Comparison of ENCODE assay signal across 1 cellular context in the genomic region with DNA sequence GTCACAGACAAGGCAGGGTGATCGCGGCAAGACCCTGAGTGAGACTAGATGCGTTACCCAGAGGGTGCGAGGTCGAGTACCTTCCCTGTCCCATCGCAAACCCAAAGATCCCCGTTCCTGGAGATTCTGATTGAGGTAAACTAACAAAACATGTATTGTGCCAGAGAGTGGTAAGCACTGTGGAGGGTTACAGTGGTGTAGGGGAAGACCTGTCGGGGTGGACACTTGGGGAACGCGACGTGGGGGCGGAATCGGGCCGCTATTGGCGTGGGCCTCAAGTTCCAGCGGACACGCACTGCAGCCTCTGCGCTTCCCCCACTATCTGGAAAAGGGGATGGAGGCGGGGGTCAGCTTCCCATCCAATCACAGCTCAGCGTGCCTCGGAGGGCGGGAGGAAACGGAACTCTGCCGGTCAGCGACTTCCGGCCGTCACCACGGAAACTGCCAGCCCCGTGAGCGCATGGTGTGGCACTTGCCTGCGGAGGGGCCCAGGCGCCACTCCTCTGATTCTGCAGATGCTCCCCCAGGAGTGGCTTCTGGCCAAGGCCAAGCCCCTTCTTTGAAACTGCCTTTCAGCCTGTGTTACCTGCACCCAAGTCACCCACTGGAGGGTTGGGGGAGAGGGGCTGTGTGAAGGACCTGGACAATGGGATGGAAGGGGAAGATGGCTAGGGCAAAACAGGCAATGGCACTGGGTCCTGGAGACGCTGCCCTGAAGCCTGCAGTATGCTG.
TF ChIP-seq lines count a peak whose summit lies in the region.

No MANE protein-coding gene starts in this region.

TF ChIP-seq in HepG2, 621 proteins besides CTCF, POLR2A, EP300 and RAD21 (continued from another document and continues in another):
- TF ChIP-seq, protein P1, sequence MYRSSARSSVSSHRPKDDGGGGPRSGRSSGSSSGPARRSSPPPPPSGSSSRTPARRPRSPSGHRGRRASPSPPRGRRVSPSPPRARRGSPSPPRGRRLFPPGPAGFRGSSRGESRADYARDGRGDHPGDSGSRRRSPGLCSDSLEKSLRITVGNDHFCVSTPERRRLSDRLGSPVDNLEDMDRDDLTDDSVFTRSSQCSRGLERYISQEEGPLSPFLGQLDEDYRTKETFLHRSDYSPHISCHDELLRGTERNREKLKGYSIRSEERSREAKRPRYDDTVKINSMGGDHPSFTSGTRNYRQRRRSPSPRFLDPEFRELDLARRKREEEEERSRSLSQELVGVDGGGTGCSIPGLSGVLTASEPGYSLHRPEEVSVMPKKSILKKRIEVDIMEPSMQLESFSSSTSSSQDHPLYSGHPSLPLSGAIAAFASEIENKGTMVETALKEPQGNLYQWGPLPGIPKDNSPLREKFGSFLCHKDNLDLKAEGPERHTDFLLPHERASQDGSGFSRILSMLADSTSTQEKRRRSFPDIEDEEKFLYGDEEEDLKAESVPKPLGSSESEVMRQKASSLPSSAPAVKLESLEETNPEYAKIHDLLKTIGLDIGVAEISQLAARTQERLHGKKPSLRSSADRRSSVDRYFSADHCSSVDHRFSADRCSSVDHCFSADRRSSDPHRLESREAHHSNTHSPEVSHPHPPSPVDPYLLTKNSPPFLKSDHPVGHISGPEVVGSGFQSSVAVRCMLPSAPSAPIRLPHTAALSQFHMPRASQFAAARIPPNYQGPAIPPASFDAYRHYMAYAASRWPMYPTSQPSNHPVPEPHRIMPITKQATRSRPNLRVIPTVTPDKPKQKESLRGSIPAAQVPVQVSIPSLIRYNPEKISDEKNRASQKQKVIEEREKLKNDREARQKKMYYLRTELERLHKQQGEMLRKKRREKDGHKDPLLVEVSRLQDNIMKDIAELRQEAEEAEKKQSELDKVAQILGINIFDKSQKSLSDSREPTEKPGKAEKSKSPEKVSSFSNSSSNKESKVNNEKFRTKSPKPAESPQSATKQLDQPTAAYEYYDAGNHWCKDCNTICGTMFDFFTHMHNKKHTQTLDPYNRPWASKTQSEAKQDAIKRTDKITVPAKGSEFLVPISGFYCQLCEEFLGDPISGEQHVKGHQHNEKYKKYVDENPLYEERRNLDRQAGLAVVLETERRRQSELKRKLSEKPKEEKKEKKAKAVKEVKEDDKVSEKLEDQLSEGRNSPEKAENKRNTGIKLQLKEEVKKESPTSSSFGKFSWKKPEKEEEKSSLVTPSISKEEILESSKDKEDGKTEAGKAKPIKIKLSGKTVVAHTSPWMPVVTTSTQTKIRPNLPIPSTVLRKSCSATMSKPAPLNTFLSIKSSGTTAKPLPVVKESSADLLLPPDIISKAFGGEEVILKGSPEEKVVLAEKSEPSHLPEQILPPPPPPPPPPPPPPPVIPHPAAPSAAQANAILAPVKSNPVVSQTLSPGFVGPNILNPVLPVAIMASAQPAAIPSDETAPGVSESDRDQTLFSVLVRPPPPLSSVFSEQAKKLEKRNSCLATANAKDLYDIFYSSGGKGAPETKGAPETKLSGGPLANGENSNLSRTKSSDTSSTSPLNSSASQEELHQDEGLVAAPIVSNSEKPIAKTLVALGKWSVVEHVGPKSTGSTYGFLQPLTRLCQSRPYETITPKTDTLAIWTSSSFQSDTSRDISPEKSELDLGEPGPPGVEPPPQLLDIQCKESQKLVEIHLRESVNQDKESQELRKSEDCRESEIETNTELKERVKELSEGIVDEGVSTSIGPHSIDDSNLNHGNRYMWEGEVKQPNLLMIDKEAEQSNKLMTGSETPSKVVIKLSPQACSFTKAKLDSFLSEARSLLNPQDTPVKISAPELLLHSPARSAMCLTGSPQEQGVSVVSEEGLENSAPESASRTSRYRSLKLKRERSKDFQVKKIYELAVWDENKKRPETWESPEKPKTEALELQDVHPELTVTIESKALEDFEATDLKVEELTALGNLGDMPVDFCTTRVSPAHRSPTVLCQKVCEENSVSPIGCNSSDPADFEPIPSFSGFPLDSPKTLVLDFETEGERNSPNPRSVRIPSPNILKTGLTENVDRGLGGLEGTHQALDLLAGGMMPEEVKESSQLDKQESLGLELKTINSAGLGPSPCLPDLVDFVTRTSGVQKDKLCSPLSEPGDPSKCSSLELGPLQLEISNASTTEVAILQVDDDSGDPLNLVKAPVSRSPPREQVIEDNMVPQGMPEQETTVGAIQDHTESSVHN (CRISPR knock-in tag; IDR thresholded peaks at IDR 0.05) = peak; percentile 83; the same call in 1 of the 2 replicates
- TF ChIP-seq MAFF (IDR thresholded peaks at IDR 0.05; ENCODE audit: low read depth, low read length) (no peak), SP1 (IDR thresholded peaks at IDR 0.05) (no peak), SP1 (CRISPR knock-in tag; IDR thresholded peaks at IDR 0.05) (peak; percentile 62), JARID2 (CRISPR knock-in tag; IDR thresholded peaks at IDR 0.05; ENCODE audit: insufficient replicate concordance) (no peak), ZNF577 (CRISPR knock-in tag; IDR thresholded peaks at IDR 0.05; ENCODE audit: borderline replicate concordance, low read depth) (peak; percentile 82; the same call in 1 of the 2 replicates), ELF1 (CRISPR knock-in tag; IDR thresholded peaks at IDR 0.05) (peak; percentile 78), SMYD3 (CRISPR knock-in tag; IDR thresholded peaks at IDR 0.05) (no peak), ZNF605 (CRISPR knock-in tag; IDR thresholded peaks at IDR 0.05) (peak; percentile 75; the same call in 1 of the 2 replicates), ZNF7 (CRISPR knock-in tag; IDR thresholded peaks at IDR 0.05) (no peak), ZNF232 (CRISPR knock-in tag; IDR thresholded peaks at IDR 0.05; ENCODE audit: borderline replicate concordance) (no peak), RELA (CRISPR knock-in tag; IDR thresholded peaks at IDR 0.05) (no peak), NFKBIZ (CRISPR knock-in tag; IDR thresholded peaks at IDR 0.05) (no peak), ZNF230 (CRISPR knock-in tag; IDR thresholded peaks at IDR 0.05) (peak; percentile 79; the same call in 1 of the 2 replicates), MBNL3 (CRISPR knock-in tag; conservative IDR thresholded peaks at IDR 0.05) (no peak), MEIS1 (CRISPR knock-in tag; IDR thresholded peaks at IDR 0.05; ENCODE audit: borderline replicate concordance) (0 out of 2 replicates have a peak, but pooled peaks have one; percentile 65), SP2 (CRISPR knock-in tag; IDR thresholded peaks at IDR 0.05) (peak; percentile 86), ZNF644 (CRISPR knock-in tag; IDR thresholded peaks at IDR 0.05; ENCODE audit: low read depth) (no peak), ZNF530 (CRISPR knock-in tag; IDR thresholded peaks at IDR 0.05; ENCODE audit: low read depth) (no peak), ZNF772 (CRISPR knock-in tag; IDR thresholded peaks at IDR 0.05) (peak; percentile 81), PRMT3 (CRISPR knock-in tag; IDR thresholded peaks at IDR 0.05; ENCODE audit: borderline replicate concordance, low read depth) (no peak)
- TF ChIP-seq, protein P2, sequence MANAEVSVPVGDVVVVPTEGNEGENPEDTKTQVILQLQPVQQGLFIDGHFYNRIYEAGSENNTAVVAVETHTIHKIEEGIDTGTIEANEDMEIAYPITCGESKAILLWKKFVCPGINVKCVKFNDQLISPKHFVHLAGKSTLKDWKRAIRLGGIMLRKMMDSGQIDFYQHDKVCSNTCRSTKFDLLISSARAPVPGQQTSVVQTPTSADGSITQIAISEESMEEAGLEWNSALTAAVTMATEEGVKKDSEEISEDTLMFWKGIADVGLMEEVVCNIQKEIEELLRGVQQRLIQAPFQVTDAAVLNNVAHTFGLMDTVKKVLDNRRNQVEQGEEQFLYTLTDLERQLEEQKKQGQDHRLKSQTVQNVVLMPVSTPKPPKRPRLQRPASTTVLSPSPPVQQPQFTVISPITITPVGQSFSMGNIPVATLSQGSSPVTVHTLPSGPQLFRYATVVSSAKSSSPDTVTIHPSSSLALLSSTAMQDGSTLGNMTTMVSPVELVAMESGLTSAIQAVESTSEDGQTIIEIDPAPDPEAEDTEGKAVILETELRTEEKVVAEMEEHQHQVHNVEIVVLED (CRISPR knock-in tag; IDR thresholded peaks at IDR 0.05; ENCODE audit: borderline replicate concordance) = peak; percentile 80
- TF ChIP-seq, protein P3, sequence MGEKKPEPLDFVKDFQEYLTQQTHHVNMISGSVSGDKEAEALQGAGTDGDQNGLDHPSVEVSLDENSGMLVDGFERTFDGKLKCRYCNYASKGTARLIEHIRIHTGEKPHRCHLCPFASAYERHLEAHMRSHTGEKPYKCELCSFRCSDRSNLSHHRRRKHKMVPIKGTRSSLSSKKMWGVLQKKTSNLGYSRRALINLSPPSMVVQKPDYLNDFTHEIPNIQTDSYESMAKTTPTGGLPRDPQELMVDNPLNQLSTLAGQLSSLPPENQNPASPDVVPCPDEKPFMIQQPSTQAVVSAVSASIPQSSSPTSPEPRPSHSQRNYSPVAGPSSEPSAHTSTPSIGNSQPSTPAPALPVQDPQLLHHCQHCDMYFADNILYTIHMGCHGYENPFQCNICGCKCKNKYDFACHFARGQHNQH (CRISPR knock-in tag; IDR thresholded peaks at IDR 0.05) = peak; percentile 42; the same call in 1 of the 2 replicates
- TF ChIP-seq, protein P4, sequence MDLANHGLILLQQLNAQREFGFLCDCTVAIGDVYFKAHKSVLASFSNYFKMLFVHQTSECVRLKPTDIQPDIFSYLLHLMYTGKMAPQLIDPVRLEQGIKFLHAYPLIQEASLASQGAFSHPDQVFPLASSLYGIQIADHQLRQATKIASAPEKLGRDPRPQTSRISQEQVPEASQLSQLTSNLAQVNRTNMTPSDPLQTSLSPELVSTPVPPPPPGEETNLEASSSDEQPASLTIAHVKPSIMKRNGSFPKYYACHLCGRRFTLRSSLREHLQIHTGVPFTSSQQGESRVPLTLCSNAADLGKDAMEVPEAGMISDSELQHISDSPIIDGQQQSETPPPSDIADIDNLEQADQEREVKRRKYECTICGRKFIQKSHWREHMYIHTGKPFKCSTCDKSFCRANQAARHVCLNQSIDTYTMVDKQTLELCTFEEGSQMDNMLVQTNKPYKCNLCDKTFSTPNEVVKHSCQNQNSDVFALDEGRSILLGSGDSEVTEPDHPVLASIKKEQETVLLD (CRISPR knock-in tag; IDR thresholded peaks at IDR 0.05; ENCODE audit: low read depth) = no peak
- TF ChIP-seq, protein P5, sequence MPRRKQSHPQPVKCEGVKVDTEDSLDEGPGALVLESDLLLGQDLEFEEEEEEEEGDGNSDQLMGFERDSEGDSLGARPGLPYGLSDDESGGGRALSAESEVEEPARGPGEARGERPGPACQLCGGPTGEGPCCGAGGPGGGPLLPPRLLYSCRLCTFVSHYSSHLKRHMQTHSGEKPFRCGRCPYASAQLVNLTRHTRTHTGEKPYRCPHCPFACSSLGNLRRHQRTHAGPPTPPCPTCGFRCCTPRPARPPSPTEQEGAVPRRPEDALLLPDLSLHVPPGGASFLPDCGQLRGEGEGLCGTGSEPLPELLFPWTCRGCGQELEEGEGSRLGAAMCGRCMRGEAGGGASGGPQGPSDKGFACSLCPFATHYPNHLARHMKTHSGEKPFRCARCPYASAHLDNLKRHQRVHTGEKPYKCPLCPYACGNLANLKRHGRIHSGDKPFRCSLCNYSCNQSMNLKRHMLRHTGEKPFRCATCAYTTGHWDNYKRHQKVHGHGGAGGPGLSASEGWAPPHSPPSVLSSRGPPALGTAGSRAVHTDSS (CRISPR knock-in tag; conservative IDR thresholded peaks at IDR 0.05) = no peak
- TF ChIP-seq, protein P6, sequence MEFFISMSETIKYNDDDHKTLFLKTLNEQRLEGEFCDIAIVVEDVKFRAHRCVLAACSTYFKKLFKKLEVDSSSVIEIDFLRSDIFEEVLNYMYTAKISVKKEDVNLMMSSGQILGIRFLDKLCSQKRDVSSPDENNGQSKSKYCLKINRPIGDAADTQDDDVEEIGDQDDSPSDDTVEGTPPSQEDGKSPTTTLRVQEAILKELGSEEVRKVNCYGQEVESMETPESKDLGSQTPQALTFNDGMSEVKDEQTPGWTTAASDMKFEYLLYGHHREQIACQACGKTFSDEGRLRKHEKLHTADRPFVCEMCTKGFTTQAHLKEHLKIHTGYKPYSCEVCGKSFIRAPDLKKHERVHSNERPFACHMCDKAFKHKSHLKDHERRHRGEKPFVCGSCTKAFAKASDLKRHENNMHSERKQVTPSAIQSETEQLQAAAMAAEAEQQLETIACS (CRISPR knock-in tag; IDR thresholded peaks at IDR 0.05) = no peak
- TF ChIP-seq, protein P7, sequence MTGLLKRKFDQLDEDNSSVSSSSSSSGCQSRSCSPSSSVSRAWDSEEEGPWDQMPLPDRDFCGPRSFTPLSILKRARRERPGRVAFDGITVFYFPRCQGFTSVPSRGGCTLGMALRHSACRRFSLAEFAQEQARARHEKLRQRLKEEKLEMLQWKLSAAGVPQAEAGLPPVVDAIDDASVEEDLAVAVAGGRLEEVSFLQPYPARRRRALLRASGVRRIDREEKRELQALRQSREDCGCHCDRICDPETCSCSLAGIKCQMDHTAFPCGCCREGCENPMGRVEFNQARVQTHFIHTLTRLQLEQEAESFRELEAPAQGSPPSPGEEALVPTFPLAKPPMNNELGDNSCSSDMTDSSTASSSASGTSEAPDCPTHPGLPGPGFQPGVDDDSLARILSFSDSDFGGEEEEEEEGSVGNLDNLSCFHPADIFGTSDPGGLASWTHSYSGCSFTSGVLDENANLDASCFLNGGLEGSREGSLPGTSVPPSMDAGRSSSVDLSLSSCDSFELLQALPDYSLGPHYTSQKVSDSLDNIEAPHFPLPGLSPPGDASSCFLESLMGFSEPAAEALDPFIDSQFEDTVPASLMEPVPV (CRISPR knock-in tag; IDR thresholded peaks at IDR 0.05) = no peak; the same call in 1 of the 2 replicates
- TF ChIP-seq, protein P8, sequence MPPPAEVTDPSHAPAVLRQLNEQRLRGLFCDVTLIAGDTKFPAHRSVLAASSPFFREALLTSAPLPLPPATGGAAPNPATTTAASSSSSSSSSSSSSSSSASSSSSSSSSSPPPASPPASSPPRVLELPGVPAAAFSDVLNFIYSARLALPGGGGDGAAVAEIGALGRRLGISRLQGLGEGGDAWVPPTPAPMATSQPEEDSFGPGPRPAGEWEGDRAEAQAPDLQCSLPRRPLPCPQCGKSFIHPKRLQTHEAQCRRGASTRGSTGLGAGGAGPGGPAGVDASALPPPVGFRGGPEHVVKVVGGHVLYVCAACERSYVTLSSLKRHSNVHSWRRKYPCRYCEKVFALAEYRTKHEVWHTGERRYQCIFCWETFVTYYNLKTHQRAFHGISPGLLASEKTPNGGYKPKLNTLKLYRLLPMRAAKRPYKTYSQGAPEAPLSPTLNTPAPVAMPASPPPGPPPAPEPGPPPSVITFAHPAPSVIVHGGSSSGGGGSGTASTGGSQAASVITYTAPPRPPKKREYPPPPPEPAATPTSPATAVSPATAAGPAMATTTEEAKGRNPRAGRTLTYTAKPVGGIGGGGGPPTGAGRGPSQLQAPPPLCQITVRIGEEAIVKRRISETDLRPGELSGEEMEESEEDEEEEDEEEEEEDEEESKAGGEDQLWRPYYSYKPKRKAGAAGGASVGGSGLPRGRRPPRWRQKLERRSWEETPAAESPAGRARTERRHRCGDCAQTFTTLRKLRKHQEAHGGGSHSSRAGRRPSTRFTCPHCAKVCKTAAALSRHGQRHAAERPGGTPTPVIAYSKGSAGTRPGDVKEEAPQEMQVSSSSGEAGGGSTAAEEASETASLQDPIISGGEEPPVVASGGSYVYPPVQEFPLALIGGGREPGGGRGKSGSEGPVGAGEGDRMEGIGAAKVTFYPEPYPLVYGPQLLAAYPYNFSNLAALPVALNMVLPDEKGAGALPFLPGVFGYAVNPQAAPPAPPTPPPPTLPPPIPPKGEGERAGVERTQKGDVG (CRISPR knock-in tag; IDR thresholded peaks at IDR 0.05; ENCODE audit: borderline replicate concordance) = no peak
- TF ChIP-seq, protein P9, sequence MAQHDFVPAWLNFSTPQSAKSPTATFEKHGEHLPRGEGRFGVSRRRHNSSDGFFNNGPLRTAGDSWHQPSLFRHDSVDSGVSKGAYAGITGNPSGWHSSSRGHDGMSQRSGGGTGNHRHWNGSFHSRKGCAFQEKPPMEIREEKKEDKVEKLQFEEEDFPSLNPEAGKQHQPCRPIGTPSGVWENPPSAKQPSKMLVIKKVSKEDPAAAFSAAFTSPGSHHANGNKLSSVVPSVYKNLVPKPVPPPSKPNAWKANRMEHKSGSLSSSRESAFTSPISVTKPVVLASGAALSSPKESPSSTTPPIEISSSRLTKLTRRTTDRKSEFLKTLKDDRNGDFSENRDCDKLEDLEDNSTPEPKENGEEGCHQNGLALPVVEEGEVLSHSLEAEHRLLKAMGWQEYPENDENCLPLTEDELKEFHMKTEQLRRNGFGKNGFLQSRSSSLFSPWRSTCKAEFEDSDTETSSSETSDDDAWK (CRISPR knock-in tag; IDR thresholded peaks at IDR 0.05) = no peak
